In genomic region chr1:178958491-178958890, GRCh38 we compare ENCODE assay signal across 1 cellular context.
TF ChIP-seq lines count a peak whose summit lies in the region.

No MANE protein-coding gene starts in this region.

TF ChIP-seq in IMR-90, 13 proteins besides CTCF, POLR2A, EP300 and RAD21 (continued from another document):
- no peak for TF ChIP-seq SMC3 (IDR thresholded peaks at IDR 0.05; ENCODE audit: low read depth, low read length)
- no peak for TF ChIP-seq MXI1 (IDR thresholded peaks at IDR 0.05; ENCODE audit: borderline replicate concordance, low read depth, low read length)
